ENCODE assay signal across 17 cellular contexts in the genomic region with DNA sequence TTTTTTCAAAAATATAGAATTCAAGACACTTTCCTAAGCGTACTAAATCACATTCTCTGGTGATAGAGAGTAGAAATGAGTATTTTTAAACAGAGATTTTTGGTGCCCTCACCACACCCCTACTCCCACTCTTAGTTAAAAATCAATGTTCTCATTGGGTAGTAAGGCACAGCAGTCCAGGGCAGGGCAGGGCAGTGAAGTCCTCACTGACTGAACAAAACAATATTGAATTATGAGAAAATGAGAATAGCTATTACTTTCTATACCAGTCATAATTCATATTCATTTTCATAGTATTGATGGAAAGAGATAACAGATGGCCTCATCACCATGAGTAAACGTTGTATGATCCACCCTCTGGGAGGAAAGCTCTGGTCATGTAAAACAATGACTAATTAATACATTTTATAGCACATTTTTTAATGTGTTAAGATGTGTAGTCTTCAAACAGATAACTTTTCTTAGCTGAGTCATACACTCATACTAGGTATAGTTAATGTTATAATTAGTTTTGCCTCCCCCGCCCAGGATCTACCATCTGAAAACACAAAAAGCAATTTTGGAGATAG.
"Had no signal": no experiment of that assay in that cellular context is flagged by ENCODE, and none has a peak within 500 bp of the region (broad histone marks: within the 10 kb centered on the region; RNA-seq: fewer than 3 reads in every experiment).

No MANE protein-coding gene starts in this region.

- ATAC-seq: K562, Panc1 had no signal

- H3K27me3 Mint-ChIP-seq: IgD-negative memory B cell had no signal

- H3K36me3 Mint-ChIP-seq: IgD-negative memory B cell had no signal

- H3K4me3 Mint-ChIP-seq: IgD-negative memory B cell had no signal

- H3K9me3 Mint-ChIP-seq: IgD-negative memory B cell had no signal

- H3K27ac Mint-ChIP-seq: IgD-negative memory B cell had no signal

- DNase-seq: Kasumi-1, MM.1S, NCI-H1092 treated with DMSO at 0.1 percent for 48 hours, NCI-H1436, NCI-H1930, NCI-H2081, NCI-H2107, NCI-H345, NCI-H510A, NCI-H524 treated with DMSO at 0.1 percent for 48 hours, NCI-H69, NCI-H774, SHP77, SK-N-SH had no signal
